Comparison of ENCODE assay signal across 9 cellular contexts in genomic region chr19:19463348-19464117, GRCh38. TPM values are rescaled to one million over a fixed set of nuclear protein-coding genes. Genes with fewer than 3 reads are reported as not detected.
DNase-seq lines count a peak whose midpoint lies in the region; ATAC-seq, FAIRE-seq and TF ChIP-seq lines count a peak whose summit lies in the region.
"Had no signal": no experiment of that assay in that cellular context is flagged by ENCODE, and none has a peak within 500 bp of the region (broad histone marks: within the 10 kb centered on the region; RNA-seq: fewer than 3 reads in every experiment).

No MANE protein-coding gene starts in this region.

- ATAC-seq in IMR-90 (ENCODE audit: low read depth) (peak; percentile 30), GM19397 (IDR thresholded peaks at IDR 0.05; ENCODE audit: unreplicated experiment) (no peak), GM19328 (IDR thresholded peaks at IDR 0.05; ENCODE audit: unreplicated experiment) (no peak)
- no peak for ATAC-seq in natural killer cell treated with Interleukin-12 subunit alpha and Interleukin-12 subunit beta and Interleukin-15 and Interleukin-18, amount 100 ng/mL, for 72 hours

- peaks cover 49% of the 10 kb centered on the region for H3K9me1 ChIP-seq in IMR-90 (ENCODE audit: insufficient read depth, low read length)
- H3K9me1 ChIP-seq in endothelial cell of umbilical vein (replicated peaks; ENCODE audit: control insufficient read depth, extremely low read depth, insufficient read depth, low read length): no peaks in the 10 kb centered on the region

- H2AFZ ChIP-seq in IMR-90 (replicated peaks; ENCODE audit: low read length, poor library complexity) (peak overlapping the region; percentile 64), endothelial cell of umbilical vein (ENCODE audit: low read depth, low read length) (no peak overlapping the region)

- peak overlapping the region; percentile 80 for H2BK120ac ChIP-seq in IMR-90 (ENCODE audit: low read depth, low read length)

- H3K79me1 ChIP-seq in IMR-90 (ENCODE audit: low read depth in 1 of 2, low read length in 2 of 2): peaks cover 32 to 88% of the 10 kb centered on the region in 2 experiments

- DNase-seq in A673 (ENCODE audit: low spot score): peak; percentile 64
- peak; percentile 86 for DNase-seq in IMR-90
- peak; percentile 59 for DNase-seq in endothelial cell of umbilical vein (ENCODE audit: low read depth, low spot score)
- DNase-seq in natural killer cell treated with Interleukin-12 subunit alpha and Interleukin-12 subunit beta and Interleukin-15 and Interleukin-18, amount 100 ng/mL, for 72 hours (ENCODE audit: low spot score): peak; percentile 23
- no peak for DNase-seq in KBM-7
- DNase-seq in G401 (ENCODE audit: low spot score): no peak

- 0 out of 2 replicates have a peak overlapping the region, but pooled peaks have one; percentile 32 for H3K56ac ChIP-seq in IMR-90 (ENCODE audit: extremely low read depth, insufficient read depth, low read length)

- H2BK5ac ChIP-seq in IMR-90 (ENCODE audit: low read depth, low read length, poor library complexity, severe bottlenecking): peak overlapping the region; percentile 47

- H3K27ac ChIP-seq in A673 (ENCODE audit: low read depth, low read length, poor library complexity, severe bottlenecking) (peak overlapping the region; percentile 82), IMR-90 (ENCODE audit: insufficient read depth, low read length) (peak overlapping the region; percentile 69), endothelial cell of umbilical vein (ENCODE audit: insufficient read depth, low read depth, low read length) (peak overlapping the region; percentile 71)
- H3K27ac ChIP-seq: KMS-11 had no signal

- POLR2A ChIA-PET in A673 (lab: Charles Lee; ENCODE audit: low non-redundant PET): no interaction called here
- POLR2A ChIA-PET in IMR-90 (lab: Charles Lee; ENCODE audit: unreplicated experiment): no interaction called here
- POLR2A ChIA-PET in endothelial cell of umbilical vein (lab: Charles Lee): no interaction called here

- H4K8ac ChIP-seq in IMR-90 (ENCODE audit: low read depth in 2 of 2, low read length in 2 of 2): peak overlapping the region; percentile 52 to 95

- peaks cover 71 to 81% of the 10 kb centered on the region in 2 donors for H3K4me1 Mint-ChIP-seq in natural killer cell treated with Interleukin-12 subunit alpha and Interleukin-12 subunit beta and Interleukin-15 and Interleukin-18, amount 100 ng/mL, for 72 hours (ENCODE audit: low read depth in 2 of 2)

- peak overlapping the region; percentile 36 for H3K4me2 ChIP-seq in IMR-90 (ENCODE audit: low read depth, low read length)
- peak overlapping the region; percentile 1 for H3K4me2 ChIP-seq in endothelial cell of umbilical vein (ENCODE audit: insufficient read depth, low read length)
- H3K4me2 ChIP-seq: KMS-11 had no signal

- peak overlapping the region; percentile 64 for H3K4me3 Mint-ChIP-seq in natural killer cell treated with Interleukin-12 subunit alpha and Interleukin-12 subunit beta and Interleukin-15 and Interleukin-18, amount 100 ng/mL, for 72 hours

- TF ChIP-seq RAD21 in IMR-90 (IDR thresholded peaks at IDR 0.05; ENCODE audit: low read length): no peak

- peak overlapping the region; percentile 91; the same call in 1 of the 2 replicates for H3K23ac ChIP-seq in IMR-90 (ENCODE audit: low read depth, low read length)

- peak overlapping the region; percentile 69 for H4K91ac ChIP-seq in IMR-90 (ENCODE audit: insufficient read depth, low read depth, low read length)

- no peak for TF ChIP-seq CTCF in A673 (conservative IDR thresholded peaks at IDR 0.05; ENCODE audit: low read depth, low read length)
- TF ChIP-seq CTCF in IMR-90 (conservative IDR thresholded peaks at IDR 0.05; ENCODE audit: low read depth, low read length): no peak
- no peak for TF ChIP-seq CTCF in endothelial cell of umbilical vein (IDR thresholded peaks at IDR 0.05; ENCODE audit: extremely low read depth in 1 of 2, insufficient read depth in 1 of 2, low read depth in 1 of 2, low read length in 2 of 2)

- dilution Hi-C loops in IMR-90 (cut with HindIII; ENCODE audit: low sequenced_read_pairs, unreplicated experiment) (no loop called here), endothelial cell of umbilical vein (cut with MboI; ENCODE audit: extremely low pct_ligation_motif_present, low sequenced_read_pairs) (no loop called here)

- peaks cover 19% of the 10 kb centered on the region for H3K9me3 ChIP-seq in A673 (ENCODE audit: low read depth, low read length, poor library complexity, severe bottlenecking)
- H3K9me3 ChIP-seq in IMR-90 (ENCODE audit: control insufficient read depth, insufficient read depth, low read length): peaks cover 8% of the 10 kb centered on the region
- H3K9me3 ChIP-seq in endothelial cell of umbilical vein (replicated peaks; ENCODE audit: control insufficient read depth, insufficient read depth, low read length): peaks cover 5% of the 10 kb centered on the region

- H3K36me3 Mint-ChIP-seq in natural killer cell treated with Interleukin-12 subunit alpha and Interleukin-12 subunit beta and Interleukin-15 and Interleukin-18, amount 100 ng/mL, for 72 hours: peaks cover 33% of the 10 kb centered on the region

- H3K36me3 ChIP-seq in A673 (ENCODE audit: insufficient read depth, low read length, poor library complexity, severe bottlenecking) (peaks cover 32% of the 10 kb centered on the region), IMR-90 (ENCODE audit: control insufficient read depth, insufficient read depth, low read length) (peaks cover 23% of the 10 kb centered on the region), endothelial cell of umbilical vein (ENCODE audit: control insufficient read depth in 2 of 2, extremely low read depth in 1 of 2, insufficient read depth in 2 of 2, low read length in 2 of 2) (peaks cover 8 to 14% of the 10 kb centered on the region in 2 experiments)

- peak overlapping the region; percentile 91 for H2AK9ac ChIP-seq in IMR-90 (replicated peaks; ENCODE audit: low read depth, low read length, poor library complexity)

- H3K9me3 Mint-ChIP-seq in natural killer cell treated with Interleukin-12 subunit alpha and Interleukin-12 subunit beta and Interleukin-15 and Interleukin-18, amount 100 ng/mL, for 72 hours: peaks cover 8% of the 10 kb centered on the region

- H3K9ac ChIP-seq in IMR-90 (ENCODE audit: low read depth, low read length): peak overlapping the region; percentile 24
- peak overlapping the region; percentile 26 for H3K9ac ChIP-seq in endothelial cell of umbilical vein (replicated peaks; ENCODE audit: extremely low read depth, insufficient read depth, low read length)
- H3K9ac ChIP-seq: KMS-11 had no signal

- 13% methylated on average over 7 of the region's 19 CpGs; no CpG with 5 or more reads in 1 of the 2 experiments for WGBS in IMR-90 (ENCODE audit: extremely low coverage in 2 of 2, insufficient read length in 1 of 2), 2 experiments

- H4K5ac ChIP-seq in IMR-90 (ENCODE audit: low read depth, low read length): peak overlapping the region; percentile 78

- H3K27me3 ChIP-seq in A673 (replicated peaks; ENCODE audit: insufficient read depth, low read depth, low read length, poor library complexity) (no peaks in the 10 kb centered on the region), IMR-90 (ENCODE audit: control insufficient read depth, insufficient read depth, low read length) (no peaks in the 10 kb centered on the region), endothelial cell of umbilical vein (ENCODE audit: control insufficient read depth in 2 of 2, insufficient read depth in 2 of 2, low read length in 2 of 2) (no peaks in the 10 kb centered on the region)

- H3K4me3 ChIP-seq in A673 (ENCODE audit: low read depth, low read length, poor library complexity, severe bottlenecking) (no peak overlapping the region), IMR-90 (ENCODE audit: insufficient read depth, low read depth, low read length) (no peak overlapping the region), endothelial cell of umbilical vein (replicated peaks in 1 of 3; ENCODE audit: insufficient read depth in 1 of 3, low read depth in 1 of 3, low read length in 3 of 3) (no peak overlapping the region)

- no TSS peak for BruUV-seq in A673 (replicated peaks; lab: Mats Ljungman, UMichigan)
- no TSS peak for BruUV-seq in IMR-90 (replicated peaks; lab: Mats Ljungman, UMichigan)
- BruUV-seq in endothelial cell of umbilical vein (replicated peaks; lab: Mats Ljungman, UMichigan): no TSS peak

- H3K79me2 ChIP-seq in endothelial cell of umbilical vein (ENCODE audit: control insufficient read depth, insufficient read depth, low read length): peaks cover 84% of the 10 kb centered on the region

- FAIRE-seq in endothelial cell of umbilical vein (lab: Jason Lieb, UNC): peak; percentile 84

- H2BK20ac ChIP-seq in IMR-90 (ENCODE audit: low read depth, low read length): peak overlapping the region; percentile 63; the same call in 1 of the 2 replicates

- in situ Hi-C loops in IMR-90 (cut with MboI; ENCODE audit: low sequenced_read_pairs): no loop called here
- in situ Hi-C loops in KBM-7 (cut with MboI; ENCODE audit: low pct_unique_long_range_greater_than_20kb, low sequenced_read_pairs): no loop called here
- in situ Hi-C loops in G401 (cut with HindIII; ENCODE audit: low sequenced_read_pairs): no loop called here

- intact Hi-C loops in A673 (cut with micrococcal nuclease; ENCODE audit: unreplicated experiment) (no loop called here), IMR-90 (cut with micrococcal nuclease) (no loop called here), endothelial cell of umbilical vein (cut with micrococcal nuclease) (loop anchor here (2.0 to 5.0 kb wide), 2 partner anchors 57 to 76 kb away; no protein-coding TSS in a partner anchor)

- TF ChIP-seq POLR2A in IMR-90 (IDR thresholded peaks at IDR 0.05; ENCODE audit: low read depth, low read length): no peak; the same call in none of the 2 replicates
- TF ChIP-seq POLR2A in endothelial cell of umbilical vein (IDR thresholded peaks at IDR 0.05; ENCODE audit: low read depth, low read length): no peak

- H3K18ac ChIP-seq in IMR-90 (ENCODE audit: low read depth, low read length): peak overlapping the region; percentile 22; the same call in 1 of the 2 replicates

- H3K14ac ChIP-seq in IMR-90 (replicated peaks; ENCODE audit: low read depth, low read length): peak overlapping the region; percentile 89

- H2BK15ac ChIP-seq in IMR-90 (ENCODE audit: low read depth, low read length): peak overlapping the region; percentile 35; the same call in 1 of the 3 replicates

- peak overlapping the region; percentile 91 for H3K4ac ChIP-seq in IMR-90 (ENCODE audit: low read depth, low read length)

- no peaks in the 10 kb centered on the region for H3K27me3 Mint-ChIP-seq in natural killer cell treated with Interleukin-12 subunit alpha and Interleukin-12 subunit beta and Interleukin-15 and Interleukin-18, amount 100 ng/mL, for 72 hours

- CTCF ChIA-PET in A673 (lab: Charles Lee): interaction anchor here (0.6 kb wide), 1 partner anchor 38 kb away, joined by 4 read pairs; no protein-coding TSS in a partner anchor
- CTCF ChIA-PET in IMR-90 (lab: Yijun Ruan, JAX): interaction anchor here (0.7 kb wide), 1 partner anchor 11 kb away, joined by 3 read pairs; no protein-coding TSS in a partner anchor
- CTCF ChIA-PET in endothelial cell of umbilical vein (lab: Charles Lee): interaction anchor here (1.8 kb wide), 1 partner anchor 58 kb away, joined by 6 read pairs; the partner anchor contains the start of gene GATAD2A

- peak overlapping the region; percentile 94 for H2AK5ac ChIP-seq in IMR-90 (ENCODE audit: low read depth, low read length)

- peak overlapping the region; percentile 88 to 97 for H3K27ac Mint-ChIP-seq in natural killer cell treated with Interleukin-12 subunit alpha and Interleukin-12 subunit beta and Interleukin-15 and Interleukin-18, amount 100 ng/mL, for 72 hours

- peaks cover 54% of the 10 kb centered on the region for H4K20me1 ChIP-seq in IMR-90 (ENCODE audit: insufficient read depth, low read length)
- H4K20me1 ChIP-seq in endothelial cell of umbilical vein (replicated peaks; ENCODE audit: control insufficient read depth, extremely low read depth, insufficient read depth, low read length): peaks cover 4% of the 10 kb centered on the region

- H3K4me1 ChIP-seq in A673 (ENCODE audit: insufficient read depth, low read length, poor library complexity, severe bottlenecking) (peaks cover 60% of the 10 kb centered on the region), IMR-90 (ENCODE audit: control insufficient read depth, insufficient read depth, low read length) (peaks cover 56% of the 10 kb centered on the region), endothelial cell of umbilical vein (ENCODE audit: control insufficient read depth, extremely low read depth, insufficient read depth, low read length) (peaks cover 58% of the 10 kb centered on the region)

RNA-seq across cellular contexts. Expression of gene TSSK6, which starts 51.8 kb away (rescaled TPM):
- total RNA-seq in A673 (2021): 2.5 TPM in 2 replicates
- 0.56 and 1.3 TPM in 2 replicates for total RNA-seq in IMR-90 (2012; rRNA removed)
- polyA plus RNA-seq in IMR-90 (2012; rRNA removed): 2.0 and 2.2 TPM in 2 replicates
- 1.7 and 2.5 TPM in 2 replicates for polyA plus RNA-seq in IMR-90 (2012; cell fraction: cytosol; rRNA removed)
- 0.96 and 4.6 TPM in 2 replicates for polyA plus RNA-seq in IMR-90 (2012; cell fraction: nucleus; rRNA removed; ENCODE audit: low replicate concordance)
- 0.35 and 0.82 TPM in 2 replicates for total RNA-seq in endothelial cell of umbilical vein
- 0.76 and 1.7 TPM in 2 replicates for polyA plus RNA-seq in endothelial cell of umbilical vein
- polyA plus RNA-seq in endothelial cell of umbilical vein (2011; cell fraction: cytosol; rRNA removed): 0.26 and 0.38 TPM in 2 replicates
- 0.56 and 0.63 TPM in 2 replicates for polyA plus RNA-seq in endothelial cell of umbilical vein (2011; cell fraction: nucleus; rRNA removed)
- 0.15 and 0.50 TPM in 2 replicates for polyA plus RNA-seq in endothelial cell of umbilical vein (2012)
- 0.36 and 0.42 TPM in 2 replicates for polyA minus RNA-seq in endothelial cell of umbilical vein
- 2.8 TPM for polyA minus RNA-seq in endothelial cell of umbilical vein (2011; cell fraction: cytosol; rRNA and poly(A)+ RNA removed)
- polyA minus RNA-seq in endothelial cell of umbilical vein (2011; cell fraction: nucleus; rRNA and poly(A)+ RNA removed): 1.0 and 1.1 TPM in 2 replicates
- total RNA-seq in natural killer cell treated with Interleukin-12 subunit alpha and Interleukin-12 subunit beta and Interleukin-15 and Interleukin-18, amount 100 ng/mL, for 72 hours: 1 to 10 TPM; 1.9 to 2.6 TPM
- total RNA-seq in G401 (2014; rRNA removed; shearing (Covaris generic)): 2.4 and 8.3 TPM in 2 replicates

RNA-seq across cellular contexts. Expression of gene NDUFA13, which starts 52.5 kb away (rescaled TPM):
- 421 and 431 TPM in 2 replicates for total RNA-seq in A673 (2021)
- 30.6 and 33.6 TPM in 2 replicates for total RNA-seq in IMR-90 (2012; rRNA removed)
- 667 and 912 TPM in 2 replicates for polyA plus RNA-seq in IMR-90 (2012; rRNA removed)
- polyA plus RNA-seq in IMR-90 (2012; cell fraction: cytosol; rRNA removed): 91.5 and 373 TPM in 2 replicates
- polyA plus RNA-seq in IMR-90 (2012; cell fraction: nucleus; rRNA removed; ENCODE audit: low replicate concordance): 118 and 386 TPM in 2 replicates
- total RNA-seq in endothelial cell of umbilical vein: 246 and 252 TPM in 2 replicates
- polyA plus RNA-seq in endothelial cell of umbilical vein: 799 and 837 TPM in 2 replicates
- 504 and 596 TPM in 2 replicates for polyA plus RNA-seq in endothelial cell of umbilical vein (2011; cell fraction: cytosol; rRNA removed)
- 151 and 220 TPM in 2 replicates for polyA plus RNA-seq in endothelial cell of umbilical vein (2011; cell fraction: nucleus; rRNA removed)
- polyA plus RNA-seq in endothelial cell of umbilical vein (2012): 252 and 475 TPM in 2 replicates
- 101 and 104 TPM in 2 replicates for polyA minus RNA-seq in endothelial cell of umbilical vein
- 86.4 TPM for polyA minus RNA-seq in endothelial cell of umbilical vein (2011; cell fraction: cytosol; rRNA and poly(A)+ RNA removed)
- polyA minus RNA-seq in endothelial cell of umbilical vein (2011; cell fraction: nucleus; rRNA and poly(A)+ RNA removed): 23.7 and 36.8 TPM in 2 replicates
- total RNA-seq in natural killer cell treated with Interleukin-12 subunit alpha and Interleukin-12 subunit beta and Interleukin-15 and Interleukin-18, amount 100 ng/mL, for 72 hours: 100 to 1,000 TPM; 261 to 310 TPM
- 182 and 261 TPM in 2 replicates for total RNA-seq in G401 (2014; rRNA removed; shearing (Covaris generic))

RNA-seq across cellular contexts. Expression of gene GATAD2A, which starts 58.1 kb away (rescaled TPM):
- total RNA-seq in A673 (2021) (202 and 218 TPM in 2 replicates), IMR-90 (2012; rRNA removed) (23.5 and 32.8 TPM in 2 replicates), endothelial cell of umbilical vein (134 and 138 TPM in 2 replicates)
- polyA plus RNA-seq in IMR-90 (2012; rRNA removed) (33.2 and 44.3 TPM in 2 replicates), endothelial cell of umbilical vein (26.2 and 27.3 TPM in 2 replicates)
- polyA plus RNA-seq in IMR-90 (2012; cell fraction: cytosol; rRNA removed): 36.4 and 38.8 TPM in 2 replicates
- 32.4 and 42.5 TPM in 2 replicates for polyA plus RNA-seq in IMR-90 (2012; cell fraction: nucleus; rRNA removed; ENCODE audit: low replicate concordance)
- polyA plus RNA-seq in endothelial cell of umbilical vein (2011; cell fraction: cytosol; rRNA removed): 43.0 and 43.3 TPM in 2 replicates
- 28.3 and 42.4 TPM in 2 replicates for polyA plus RNA-seq in endothelial cell of umbilical vein (2011; cell fraction: nucleus; rRNA removed)
- polyA plus RNA-seq in endothelial cell of umbilical vein (2012): 61.3 and 62.1 TPM in 2 replicates
- 27.8 and 34.0 TPM in 2 replicates for polyA minus RNA-seq in endothelial cell of umbilical vein
- polyA minus RNA-seq in endothelial cell of umbilical vein (2011; cell fraction: cytosol; rRNA and poly(A)+ RNA removed): 42.5 TPM
- polyA minus RNA-seq in endothelial cell of umbilical vein (2011; cell fraction: nucleus; rRNA and poly(A)+ RNA removed): 15.0 and 27.9 TPM in 2 replicates
- 100 to 1,000 TPM; 171 to 224 TPM for total RNA-seq in natural killer cell treated with Interleukin-12 subunit alpha and Interleukin-12 subunit beta and Interleukin-15 and Interleukin-18, amount 100 ng/mL, for 72 hours
- total RNA-seq in G401 (2014; rRNA removed; shearing (Covaris generic)): 47.2 and 80.3 TPM in 2 replicates

Comparison
In these comparisons a context has a peak if more than half of its experiments do, and no peak if none do; other contexts are left out.
1. DNase-seq: peak in A673 (single experiment), IMR-90 (single experiment), endothelial cell of umbilical vein (single experiment) and natural killer cell treated with Interleukin-12 subunit alpha and Interleukin-12 subunit beta and Interleukin-15 and Interleukin-18, amount 100 ng/mL, for 72 hours (single experiment); none in KBM-7 (single experiment) and G401 (single experiment).
2. Peak in every context shown above with its lines, with median percentiles within 50 percentile points of each other: H3K27ac ChIP-seq.